In genomic region chr7:64630496-64630895, GRCh38 we compare ENCODE assay signal across 7 cellular contexts. TPM values are rescaled to one million over a fixed set of nuclear protein-coding genes. Genes with fewer than 3 reads are reported as not detected.
DNase-seq lines count a peak whose midpoint lies in the region; ATAC-seq and TF ChIP-seq lines count a peak whose summit lies in the region.

No MANE protein-coding gene starts in this region.

- H3K9me3 ChIP-seq in vagina: no peaks in the 10 kb centered on the region

- H3K9me3 Mint-ChIP-seq in osteocyte (ENCODE audit: unreplicated experiment): peaks cover 20% of the 10 kb centered on the region

- H3K27me3 ChIP-seq in brain microvascular endothelial cell (replicated peaks) (no peaks in the 10 kb centered on the region), vagina (no peaks in the 10 kb centered on the region)

- H3K27me3 Mint-ChIP-seq in osteocyte (ENCODE audit: unreplicated experiment): no peaks in the 10 kb centered on the region

- H3K4me3 ChIP-seq in brain microvascular endothelial cell (ENCODE audit: low read depth, low read length) (no peak overlapping the region), vagina (no peak overlapping the region)

- H3K27ac Mint-ChIP-seq in osteocyte (ENCODE audit: unreplicated experiment): no peak overlapping the region

- no peak overlapping the region for H3K4me3 Mint-ChIP-seq in osteocyte (ENCODE audit: unreplicated experiment)

- TF ChIP-seq CTCF in brain microvascular endothelial cell (IDR thresholded peaks at IDR 0.05; ENCODE audit: low read depth, low read length, missing control alignments) (peak; percentile 58), osteocyte (IDR thresholded peaks at IDR 0.05) (peak; percentile 39), vagina (IDR thresholded peaks at IDR 0.05) (no peak)

- intact Hi-C loops in vagina (cut with DNase I): loop anchor here (5.0 kb wide), 1 partner anchor 1643 kb away; no protein-coding TSS in a partner anchor

- H3K27ac ChIP-seq in brain microvascular endothelial cell: no peak overlapping the region
- H3K27ac ChIP-seq in vagina: no peak overlapping the region

- no peaks in the 10 kb centered on the region for H3K4me1 ChIP-seq in vagina

- ATAC-seq in HG02938 (IDR thresholded peaks at IDR 0.05; ENCODE audit: unreplicated experiment): no peak
- ATAC-seq in GM19467 (IDR thresholded peaks at IDR 0.05; ENCODE audit: unreplicated experiment): no peak

- H3K4me1 Mint-ChIP-seq in osteocyte (ENCODE audit: unreplicated experiment): no peaks in the 10 kb centered on the region

- H3K36me3 ChIP-seq in brain microvascular endothelial cell (replicated peaks): no peaks in the 10 kb centered on the region
- H3K36me3 ChIP-seq in vagina: no peaks in the 10 kb centered on the region

- peak; percentile 7 for DNase-seq in EL
- DNase-seq in LoVo (ENCODE audit: low spot score): peak; percentile 18
- peak; percentile 34 for DNase-seq in brain microvascular endothelial cell
- no peak for DNase-seq in osteocyte (ENCODE audit: extremely low spot score, unreplicated experiment)
- DNase-seq in vagina (ENCODE audit: extremely low spot score in 2 of 2): no peak

- in situ Hi-C loops in brain microvascular endothelial cell (cut with HindIII; ENCODE audit: low pct_ligation_motif_present, low sequenced_read_pairs): no loop called here

- no peaks in the 10 kb centered on the region for H3K36me3 Mint-ChIP-seq in osteocyte (ENCODE audit: unreplicated experiment)

- no peak for TF ChIP-seq POLR2A in vagina (IDR thresholded peaks at IDR 0.05)

RNA-seq across cellular contexts. Expression of gene ZNF107, which starts 35.4 kb away (rescaled TPM):
- 2.4 and 2.6 TPM in 2 replicates for total RNA-seq in osteocyte
- total RNA-seq in vagina: 9.3 TPM

Comparison
In these comparisons a context has a peak if more than half of its experiments do, and no peak if none do; other contexts are left out.
1. DNase-seq: peak in EL (single experiment), LoVo (single experiment) and brain microvascular endothelial cell (single experiment); none in osteocyte (single experiment) and vagina (0 of 2).
2. CTCF ChIP-seq: peak in brain microvascular endothelial cell (single experiment) and osteocyte (single experiment); none in vagina (0 of 3).